In the genomic region with DNA sequence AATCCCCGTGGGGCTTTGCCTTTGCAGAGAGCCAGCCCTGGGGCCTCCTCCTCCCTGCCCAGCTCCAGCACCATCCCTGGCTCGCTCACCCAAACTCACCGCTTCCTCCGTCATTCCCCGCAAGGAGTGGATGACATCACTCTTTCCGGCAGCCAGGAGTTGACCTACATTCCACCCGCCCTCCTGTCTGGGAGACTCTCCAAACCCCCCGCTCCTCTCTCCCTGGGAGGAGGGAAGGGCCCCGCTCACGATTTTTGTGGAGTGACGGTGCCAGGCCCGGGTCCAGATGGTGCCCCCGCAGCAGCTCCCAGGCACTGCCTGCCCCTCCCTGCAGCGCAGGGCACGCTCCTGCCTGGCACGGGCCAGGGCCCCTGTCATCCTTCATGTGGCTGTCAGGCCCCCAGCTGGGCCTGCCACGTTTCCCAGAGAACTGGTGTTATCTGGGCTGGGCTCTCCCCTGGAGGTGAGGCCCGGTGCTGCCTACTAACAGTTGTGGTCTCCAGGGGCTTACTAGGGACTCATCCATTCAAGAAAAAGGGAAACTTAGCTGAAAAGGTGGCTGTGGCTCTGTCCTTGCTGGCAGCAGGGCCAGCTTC, we compare ENCODE assay signal across 1 cellular context.
TF ChIP-seq lines count a peak whose summit lies in the region.

No MANE protein-coding gene starts in this region.

TF ChIP-seq in HEK293, 187 proteins besides CTCF, POLR2A, EP300 and RAD21 (continued from another document and continues in another):
- TF ChIP-seq, protein P1, sequence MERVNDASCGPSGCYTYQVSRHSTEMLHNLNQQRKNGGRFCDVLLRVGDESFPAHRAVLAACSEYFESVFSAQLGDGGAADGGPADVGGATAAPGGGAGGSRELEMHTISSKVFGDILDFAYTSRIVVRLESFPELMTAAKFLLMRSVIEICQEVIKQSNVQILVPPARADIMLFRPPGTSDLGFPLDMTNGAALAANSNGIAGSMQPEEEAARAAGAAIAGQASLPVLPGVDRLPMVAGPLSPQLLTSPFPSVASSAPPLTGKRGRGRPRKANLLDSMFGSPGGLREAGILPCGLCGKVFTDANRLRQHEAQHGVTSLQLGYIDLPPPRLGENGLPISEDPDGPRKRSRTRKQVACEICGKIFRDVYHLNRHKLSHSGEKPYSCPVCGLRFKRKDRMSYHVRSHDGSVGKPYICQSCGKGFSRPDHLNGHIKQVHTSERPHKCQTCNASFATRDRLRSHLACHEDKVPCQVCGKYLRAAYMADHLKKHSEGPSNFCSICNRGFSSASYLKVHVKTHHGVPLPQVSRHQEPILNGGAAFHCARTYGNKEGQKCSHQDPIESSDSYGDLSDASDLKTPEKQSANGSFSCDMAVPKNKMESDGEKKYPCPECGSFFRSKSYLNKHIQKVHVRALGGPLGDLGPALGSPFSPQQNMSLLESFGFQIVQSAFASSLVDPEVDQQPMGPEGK (tag by site-specific recombination; IDR thresholded peaks at IDR 0.05) = peak; percentile 99
- TF ChIP-seq ZNF664 (tag by site-specific recombination; IDR thresholded peaks at IDR 0.05) (no peak), ZNF24 (tag by site-specific recombination; IDR thresholded peaks at IDR 0.05) (peak; percentile 70), ZXDB (tag by site-specific recombination; IDR thresholded peaks at IDR 0.05) (peak; percentile 91), ZNF416 (tag by site-specific recombination; IDR thresholded peaks at IDR 0.05) (no peak), ZNF324 (tag by site-specific recombination; IDR thresholded peaks at IDR 0.05) (peak; percentile 87; the same call in 1 of the 2 replicates), ZNF529 (tag by site-specific recombination; IDR thresholded peaks at IDR 0.05; ENCODE audit: insufficient replicate concordance) (no peak), BCL11B (tag by site-specific recombination; IDR thresholded peaks at IDR 0.05; ENCODE audit: low read depth) (peak; percentile 25; the same call in 1 of the 2 replicates), OSR2 (tag by site-specific recombination; IDR thresholded peaks at IDR 0.05) (peak; percentile 70; the same call in 1 of the 2 replicates), ZNF16 (tag by site-specific recombination; IDR thresholded peaks at IDR 0.05; ENCODE audit: low read depth) (0 out of 2 replicates have a peak, but pooled peaks have one; percentile 30), KLF9 (tag by site-specific recombination; IDR thresholded peaks at IDR 0.05; ENCODE audit: low read depth) (peak; percentile 63; the same call in 1 of the 2 replicates), ZBTB21 (tag by site-specific recombination; IDR thresholded peaks at IDR 0.05) (peak; percentile 98), MYNN (tag by site-specific recombination; IDR thresholded peaks at IDR 0.05; ENCODE audit: borderline replicate concordance) (no peak), SP2 (tag by site-specific recombination; IDR thresholded peaks at IDR 0.05) (peak; percentile 70), ZNF280C (tag by site-specific recombination; IDR thresholded peaks at IDR 0.05) (no peak), MZF1 (tag by site-specific recombination; IDR thresholded peaks at IDR 0.05; ENCODE audit: borderline replicate concordance) (no peak), ZFHX2 (tag by site-specific recombination; conservative IDR thresholded peaks at IDR 0.05) (peak; percentile 69; the same call in 1 of the 2 replicates), ZNF404 (tag by site-specific recombination; IDR thresholded peaks at IDR 0.05) (no peak), ZBTB20 (tag by site-specific recombination; IDR thresholded peaks at IDR 0.05) (peak; percentile 90), GLIS2 (tag by site-specific recombination; IDR thresholded peaks at IDR 0.05) (peak; percentile 100), GLI4 (tag by site-specific recombination; IDR thresholded peaks at IDR 0.05) (0 out of 2 replicates have a peak, but pooled peaks have one; percentile 44), ZNF561 (tag by site-specific recombination; IDR thresholded peaks at IDR 0.05; ENCODE audit: borderline replicate concordance) (peak; percentile 90; the same call in 1 of the 2 replicates), ZNF366 (tag by site-specific recombination; conservative IDR thresholded peaks at IDR 0.05) (peak; percentile 95), ZBTB48 (tag by site-specific recombination; IDR thresholded peaks at IDR 0.05) (peak; percentile 89), ZNF155 (tag by site-specific recombination; IDR thresholded peaks at IDR 0.05) (no peak), ZNF37A (tag by site-specific recombination; IDR thresholded peaks at IDR 0.05) (no peak), ZNF2 (tag by site-specific recombination; IDR thresholded peaks at IDR 0.05) (peak; percentile 14; the same call in 1 of the 2 replicates), ZNF530 (tag by site-specific recombination; IDR thresholded peaks at IDR 0.05; ENCODE audit: low read depth) (no peak), PRDM1 (tag by site-specific recombination; IDR thresholded peaks at IDR 0.05) (peak; percentile 61; the same call in 1 of the 2 replicates), ZNF600 (tag by site-specific recombination; IDR thresholded peaks at IDR 0.05) (peak; percentile 96), ZNF629 (tag by site-specific recombination; IDR thresholded peaks at IDR 0.05) (peak; percentile 99), ZNF777 (tag by site-specific recombination; IDR thresholded peaks at IDR 0.05; ENCODE audit: borderline replicate concordance) (no peak), IKZF3 (tag by site-specific recombination; IDR thresholded peaks at IDR 0.05) (peak; percentile 96), ZBTB17 (tag by site-specific recombination; IDR thresholded peaks at IDR 0.05) (peak; percentile 94)
- TF ChIP-seq, protein P2, sequence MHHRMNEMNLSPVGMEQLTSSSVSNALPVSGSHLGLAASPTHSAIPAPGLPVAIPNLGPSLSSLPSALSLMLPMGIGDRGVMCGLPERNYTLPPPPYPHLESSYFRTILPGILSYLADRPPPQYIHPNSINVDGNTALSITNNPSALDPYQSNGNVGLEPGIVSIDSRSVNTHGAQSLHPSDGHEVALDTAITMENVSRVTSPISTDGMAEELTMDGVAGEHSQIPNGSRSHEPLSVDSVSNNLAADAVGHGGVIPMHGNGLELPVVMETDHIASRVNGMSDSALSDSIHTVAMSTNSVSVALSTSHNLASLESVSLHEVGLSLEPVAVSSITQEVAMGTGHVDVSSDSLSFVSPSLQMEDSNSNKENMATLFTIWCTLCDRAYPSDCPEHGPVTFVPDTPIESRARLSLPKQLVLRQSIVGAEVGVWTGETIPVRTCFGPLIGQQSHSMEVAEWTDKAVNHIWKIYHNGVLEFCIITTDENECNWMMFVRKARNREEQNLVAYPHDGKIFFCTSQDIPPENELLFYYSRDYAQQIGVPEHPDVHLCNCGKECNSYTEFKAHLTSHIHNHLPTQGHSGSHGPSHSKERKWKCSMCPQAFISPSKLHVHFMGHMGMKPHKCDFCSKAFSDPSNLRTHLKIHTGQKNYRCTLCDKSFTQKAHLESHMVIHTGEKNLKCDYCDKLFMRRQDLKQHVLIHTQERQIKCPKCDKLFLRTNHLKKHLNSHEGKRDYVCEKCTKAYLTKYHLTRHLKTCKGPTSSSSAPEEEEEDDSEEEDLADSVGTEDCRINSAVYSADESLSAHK (tag by site-specific recombination; IDR thresholded peaks at IDR 0.05) = 0 out of 2 replicates have a peak, but pooled peaks have one; percentile 40
- TF ChIP-seq, protein P3, sequence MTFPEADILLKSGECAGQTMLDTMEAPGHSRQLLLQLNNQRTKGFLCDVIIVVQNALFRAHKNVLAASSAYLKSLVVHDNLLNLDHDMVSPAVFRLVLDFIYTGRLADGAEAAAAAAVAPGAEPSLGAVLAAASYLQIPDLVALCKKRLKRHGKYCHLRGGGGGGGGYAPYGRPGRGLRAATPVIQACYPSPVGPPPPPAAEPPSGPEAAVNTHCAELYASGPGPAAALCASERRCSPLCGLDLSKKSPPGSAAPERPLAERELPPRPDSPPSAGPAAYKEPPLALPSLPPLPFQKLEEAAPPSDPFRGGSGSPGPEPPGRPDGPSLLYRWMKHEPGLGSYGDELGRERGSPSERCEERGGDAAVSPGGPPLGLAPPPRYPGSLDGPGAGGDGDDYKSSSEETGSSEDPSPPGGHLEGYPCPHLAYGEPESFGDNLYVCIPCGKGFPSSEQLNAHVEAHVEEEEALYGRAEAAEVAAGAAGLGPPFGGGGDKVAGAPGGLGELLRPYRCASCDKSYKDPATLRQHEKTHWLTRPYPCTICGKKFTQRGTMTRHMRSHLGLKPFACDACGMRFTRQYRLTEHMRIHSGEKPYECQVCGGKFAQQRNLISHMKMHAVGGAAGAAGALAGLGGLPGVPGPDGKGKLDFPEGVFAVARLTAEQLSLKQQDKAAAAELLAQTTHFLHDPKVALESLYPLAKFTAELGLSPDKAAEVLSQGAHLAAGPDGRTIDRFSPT (tag by site-specific recombination; IDR thresholded peaks at IDR 0.05) = peak; percentile 93
- TF ChIP-seq, protein P4, sequence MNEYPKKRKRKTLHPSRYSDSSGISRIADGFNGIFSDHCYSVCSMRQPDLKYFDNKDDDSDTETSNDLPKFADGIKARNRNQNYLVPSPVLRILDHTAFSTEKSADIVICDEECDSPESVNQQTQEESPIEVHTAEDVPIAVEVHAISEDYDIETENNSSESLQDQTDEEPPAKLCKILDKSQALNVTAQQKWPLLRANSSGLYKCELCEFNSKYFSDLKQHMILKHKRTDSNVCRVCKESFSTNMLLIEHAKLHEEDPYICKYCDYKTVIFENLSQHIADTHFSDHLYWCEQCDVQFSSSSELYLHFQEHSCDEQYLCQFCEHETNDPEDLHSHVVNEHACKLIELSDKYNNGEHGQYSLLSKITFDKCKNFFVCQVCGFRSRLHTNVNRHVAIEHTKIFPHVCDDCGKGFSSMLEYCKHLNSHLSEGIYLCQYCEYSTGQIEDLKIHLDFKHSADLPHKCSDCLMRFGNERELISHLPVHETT (tag by site-specific recombination; IDR thresholded peaks at IDR 0.05) = no peak; the same call in 1 of the 2 replicates
- TF ChIP-seq, protein P5, sequence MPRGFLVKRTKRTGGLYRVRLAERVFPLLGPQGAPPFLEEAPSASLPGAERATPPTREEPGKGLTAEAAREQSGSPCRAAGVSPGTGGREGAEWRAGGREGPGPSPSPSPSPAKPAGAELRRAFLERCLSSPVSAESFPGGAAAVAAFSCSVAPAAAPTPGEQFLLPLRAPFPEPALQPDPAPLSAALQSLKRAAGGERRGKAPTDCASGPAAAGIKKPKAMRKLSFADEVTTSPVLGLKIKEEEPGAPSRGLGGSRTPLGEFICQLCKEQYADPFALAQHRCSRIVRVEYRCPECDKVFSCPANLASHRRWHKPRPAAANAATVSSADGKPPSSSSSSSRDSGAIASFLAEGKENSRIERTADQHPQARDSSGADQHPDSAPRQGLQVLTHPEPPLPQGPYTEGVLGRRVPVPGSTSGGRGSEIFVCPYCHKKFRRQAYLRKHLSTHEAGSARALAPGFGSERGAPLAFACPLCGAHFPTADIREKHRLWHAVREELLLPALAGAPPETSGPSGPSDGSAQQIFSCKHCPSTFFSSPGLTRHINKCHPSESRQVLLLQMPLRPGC (tag by site-specific recombination; IDR thresholded peaks at IDR 0.05) = peak; percentile 91
- TF ChIP-seq, protein P6, sequence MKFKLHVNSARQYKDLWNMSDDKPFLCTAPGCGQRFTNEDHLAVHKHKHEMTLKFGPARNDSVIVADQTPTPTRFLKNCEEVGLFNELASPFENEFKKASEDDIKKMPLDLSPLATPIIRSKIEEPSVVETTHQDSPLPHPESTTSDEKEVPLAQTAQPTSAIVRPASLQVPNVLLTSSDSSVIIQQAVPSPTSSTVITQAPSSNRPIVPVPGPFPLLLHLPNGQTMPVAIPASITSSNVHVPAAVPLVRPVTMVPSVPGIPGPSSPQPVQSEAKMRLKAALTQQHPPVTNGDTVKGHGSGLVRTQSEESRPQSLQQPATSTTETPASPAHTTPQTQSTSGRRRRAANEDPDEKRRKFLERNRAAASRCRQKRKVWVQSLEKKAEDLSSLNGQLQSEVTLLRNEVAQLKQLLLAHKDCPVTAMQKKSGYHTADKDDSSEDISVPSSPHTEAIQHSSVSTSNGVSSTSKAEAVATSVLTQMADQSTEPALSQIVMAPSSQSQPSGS (tag by site-specific recombination; IDR thresholded peaks at IDR 0.05; ENCODE audit: low read depth) = peak; percentile 99
- TF ChIP-seq, protein P7, sequence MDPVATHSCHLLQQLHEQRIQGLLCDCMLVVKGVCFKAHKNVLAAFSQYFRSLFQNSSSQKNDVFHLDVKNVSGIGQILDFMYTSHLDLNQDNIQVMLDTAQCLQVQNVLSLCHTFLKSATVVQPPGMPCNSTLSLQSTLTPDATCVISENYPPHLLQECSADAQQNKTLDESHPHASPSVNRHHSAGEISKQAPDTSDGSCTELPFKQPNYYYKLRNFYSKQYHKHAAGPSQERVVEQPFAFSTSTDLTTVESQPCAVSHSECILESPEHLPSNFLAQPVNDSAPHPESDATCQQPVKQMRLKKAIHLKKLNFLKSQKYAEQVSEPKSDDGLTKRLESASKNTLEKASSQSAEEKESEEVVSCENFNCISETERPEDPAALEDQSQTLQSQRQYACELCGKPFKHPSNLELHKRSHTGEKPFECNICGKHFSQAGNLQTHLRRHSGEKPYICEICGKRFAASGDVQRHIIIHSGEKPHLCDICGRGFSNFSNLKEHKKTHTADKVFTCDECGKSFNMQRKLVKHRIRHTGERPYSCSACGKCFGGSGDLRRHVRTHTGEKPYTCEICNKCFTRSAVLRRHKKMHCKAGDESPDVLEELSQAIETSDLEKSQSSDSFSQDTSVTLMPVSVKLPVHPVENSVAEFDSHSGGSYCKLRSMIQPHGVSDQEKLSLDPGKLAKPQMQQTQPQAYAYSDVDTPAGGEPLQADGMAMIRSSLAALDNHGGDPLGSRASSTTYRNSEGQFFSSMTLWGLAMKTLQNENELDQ (tag by site-specific recombination; IDR thresholded peaks at IDR 0.05; ENCODE audit: low read depth) = no peak
- TF ChIP-seq, protein P8, sequence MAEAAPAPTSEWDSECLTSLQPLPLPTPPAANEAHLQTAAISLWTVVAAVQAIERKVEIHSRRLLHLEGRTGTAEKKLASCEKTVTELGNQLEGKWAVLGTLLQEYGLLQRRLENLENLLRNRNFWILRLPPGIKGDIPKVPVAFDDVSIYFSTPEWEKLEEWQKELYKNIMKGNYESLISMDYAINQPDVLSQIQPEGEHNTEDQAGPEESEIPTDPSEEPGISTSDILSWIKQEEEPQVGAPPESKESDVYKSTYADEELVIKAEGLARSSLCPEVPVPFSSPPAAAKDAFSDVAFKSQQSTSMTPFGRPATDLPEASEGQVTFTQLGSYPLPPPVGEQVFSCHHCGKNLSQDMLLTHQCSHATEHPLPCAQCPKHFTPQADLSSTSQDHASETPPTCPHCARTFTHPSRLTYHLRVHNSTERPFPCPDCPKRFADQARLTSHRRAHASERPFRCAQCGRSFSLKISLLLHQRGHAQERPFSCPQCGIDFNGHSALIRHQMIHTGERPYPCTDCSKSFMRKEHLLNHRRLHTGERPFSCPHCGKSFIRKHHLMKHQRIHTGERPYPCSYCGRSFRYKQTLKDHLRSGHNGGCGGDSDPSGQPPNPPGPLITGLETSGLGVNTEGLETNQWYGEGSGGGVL (tag by site-specific recombination; IDR thresholded peaks at IDR 0.05) = peak; percentile 95
